In genomic region chr19:6393074-6393981, GRCh38 we compare ENCODE assay signal across 1 cellular context.
TF ChIP-seq lines count a peak whose summit lies in the region.

A gene with protein sequence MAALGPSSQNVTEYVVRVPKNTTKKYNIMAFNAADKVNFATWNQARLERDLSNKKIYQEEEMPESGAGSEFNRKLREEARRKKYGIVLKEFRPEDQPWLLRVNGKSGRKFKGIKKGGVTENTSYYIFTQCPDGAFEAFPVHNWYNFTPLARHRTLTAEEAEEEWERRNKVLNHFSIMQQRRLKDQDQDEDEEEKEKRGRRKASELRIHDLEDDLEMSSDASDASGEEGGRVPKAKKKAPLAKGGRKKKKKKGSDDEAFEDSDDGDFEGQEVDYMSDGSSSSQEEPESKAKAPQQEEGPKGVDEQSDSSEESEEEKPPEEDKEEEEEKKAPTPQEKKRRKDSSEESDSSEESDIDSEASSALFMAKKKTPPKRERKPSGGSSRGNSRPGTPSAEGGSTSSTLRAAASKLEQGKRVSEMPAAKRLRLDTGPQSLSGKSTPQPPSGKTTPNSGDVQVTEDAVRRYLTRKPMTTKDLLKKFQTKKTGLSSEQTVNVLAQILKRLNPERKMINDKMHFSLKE (minus strand): TSS chr19:6393164. CDS start chr19:6392995, 169 bp downstream.

TF ChIP-seq in HepG2, 621 proteins besides CTCF, POLR2A, EP300 and RAD21 (continued from another document and continues in another):
- TF ChIP-seq, protein P1, sequence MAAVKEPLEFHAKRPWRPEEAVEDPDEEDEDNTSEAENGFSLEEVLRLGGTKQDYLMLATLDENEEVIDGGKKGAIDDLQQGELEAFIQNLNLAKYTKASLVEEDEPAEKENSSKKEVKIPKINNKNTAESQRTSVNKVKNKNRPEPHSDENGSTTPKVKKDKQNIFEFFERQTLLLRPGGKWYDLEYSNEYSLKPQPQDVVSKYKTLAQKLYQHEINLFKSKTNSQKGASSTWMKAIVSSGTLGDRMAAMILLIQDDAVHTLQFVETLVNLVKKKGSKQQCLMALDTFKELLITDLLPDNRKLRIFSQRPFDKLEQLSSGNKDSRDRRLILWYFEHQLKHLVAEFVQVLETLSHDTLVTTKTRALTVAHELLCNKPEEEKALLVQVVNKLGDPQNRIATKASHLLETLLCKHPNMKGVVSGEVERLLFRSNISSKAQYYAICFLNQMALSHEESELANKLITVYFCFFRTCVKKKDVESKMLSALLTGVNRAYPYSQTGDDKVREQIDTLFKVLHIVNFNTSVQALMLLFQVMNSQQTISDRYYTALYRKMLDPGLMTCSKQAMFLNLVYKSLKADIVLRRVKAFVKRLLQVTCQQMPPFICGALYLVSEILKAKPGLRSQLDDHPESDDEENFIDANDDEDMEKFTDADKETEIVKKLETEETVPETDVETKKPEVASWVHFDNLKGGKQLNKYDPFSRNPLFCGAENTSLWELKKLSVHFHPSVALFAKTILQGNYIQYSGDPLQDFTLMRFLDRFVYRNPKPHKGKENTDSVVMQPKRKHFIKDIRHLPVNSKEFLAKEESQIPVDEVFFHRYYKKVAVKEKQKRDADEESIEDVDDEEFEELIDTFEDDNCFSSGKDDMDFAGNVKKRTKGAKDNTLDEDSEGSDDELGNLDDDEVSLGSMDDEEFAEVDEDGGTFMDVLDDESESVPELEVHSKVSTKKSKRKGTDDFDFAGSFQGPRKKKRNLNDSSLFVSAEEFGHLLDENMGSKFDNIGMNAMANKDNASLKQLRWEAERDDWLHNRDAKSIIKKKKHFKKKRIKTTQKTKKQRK (IDR thresholded peaks at IDR 0.05; ENCODE audit: low read length): no peak
- TF ChIP-seq ZFAT (CRISPR knock-in tag; conservative IDR thresholded peaks at IDR 0.05) (no peak), PHF20 (CRISPR knock-in tag; IDR thresholded peaks at IDR 0.05) (peak; percentile 92), SP4 (CRISPR knock-in tag; IDR thresholded peaks at IDR 0.05) (peak; percentile 28), ZNF747 (CRISPR knock-in tag; IDR thresholded peaks at IDR 0.05; ENCODE audit: borderline replicate concordance) (no peak), ZSCAN21 (CRISPR knock-in tag; IDR thresholded peaks at IDR 0.05; ENCODE audit: borderline replicate concordance) (no peak; the same call in 1 of the 2 replicates), NFE2 (CRISPR knock-in tag; IDR thresholded peaks at IDR 0.05) (no peak), NR2F6 (IDR thresholded peaks at IDR 0.05) (no peak; the same call in 1 of the 2 replicates), NR2F6 (CRISPR knock-in tag; IDR thresholded peaks at IDR 0.05) (no peak), ZNF383 (CRISPR knock-in tag; IDR thresholded peaks at IDR 0.05; ENCODE audit: borderline replicate concordance) (no peak), AGO1 (IDR thresholded peaks at IDR 0.05; ENCODE audit: low read depth, low read length, poor library complexity, severe bottlenecking) (no peak), SMARCC2 (IDR thresholded peaks at IDR 0.05) (no peak), PATZ1 (CRISPR knock-in tag; IDR thresholded peaks at IDR 0.05) (peak; percentile 94), ZNF326 (CRISPR knock-in tag; IDR thresholded peaks at IDR 0.05; ENCODE audit: borderline replicate concordance) (no peak), ZNF749 (CRISPR knock-in tag; IDR thresholded peaks at IDR 0.05; ENCODE audit: borderline replicate concordance) (no peak), RFXANK (CRISPR knock-in tag; IDR thresholded peaks at IDR 0.05) (no peak), ISL2 (CRISPR knock-in tag; IDR thresholded peaks at IDR 0.05) (peak; percentile 42; the same call in 1 of the 2 replicates), ZBTB20 (CRISPR knock-in tag; IDR thresholded peaks at IDR 0.05; ENCODE audit: borderline replicate concordance, low read depth) (0 out of 2 replicates have a peak, but pooled peaks have one; percentile 4), ATF7 (IDR thresholded peaks at IDR 0.05) (0 out of 2 replicates have a peak, but pooled peaks have one; percentile 3), ATF7 (CRISPR knock-in tag; IDR thresholded peaks at IDR 0.05) (no peak), HMGXB3 (CRISPR knock-in tag; IDR thresholded peaks at IDR 0.05; ENCODE audit: borderline replicate concordance) (no peak), TFAP4 (IDR thresholded peaks at IDR 0.05; ENCODE audit: borderline replicate concordance, low read depth) (no peak), CC2D1A (CRISPR knock-in tag; IDR thresholded peaks at IDR 0.05) (0 out of 2 replicates have a peak, but pooled peaks have one; percentile 14), KLF9 (CRISPR knock-in tag; IDR thresholded peaks at IDR 0.05; ENCODE audit: low read depth) (no peak; the same call in 1 of the 2 replicates), GATAD1 (CRISPR knock-in tag; IDR thresholded peaks at IDR 0.05) (peak; percentile 92), HHEX (CRISPR knock-in tag; IDR thresholded peaks at IDR 0.05) (0 out of 2 replicates have a peak, but pooled peaks have one; percentile 12), ZNF740 (CRISPR knock-in tag; IDR thresholded peaks at IDR 0.05) (no peak), TRIM22 (IDR thresholded peaks at IDR 0.05) (no peak), MXD4 (CRISPR knock-in tag; IDR thresholded peaks at IDR 0.05) (no peak), MTA1 (CRISPR knock-in tag; IDR thresholded peaks at IDR 0.05; ENCODE audit: borderline replicate concordance) (no peak), CREB1 (IDR thresholded peaks at IDR 0.05) (peak; percentile 99), CREB1 (CRISPR knock-in tag; IDR thresholded peaks at IDR 0.05) (peak; percentile 96), ZNF414 (CRISPR knock-in tag; IDR thresholded peaks at IDR 0.05) (no peak; the same call in 1 of the 2 replicates), FOXA3 (CRISPR knock-in tag; IDR thresholded peaks at IDR 0.05) (peak; percentile 15; the same call in 1 of the 2 replicates), KDM5B (CRISPR knock-in tag; IDR thresholded peaks at IDR 0.05; ENCODE audit: borderline replicate concordance) (no peak), THAP7 (CRISPR knock-in tag; IDR thresholded peaks at IDR 0.05) (peak; percentile 27; the same call in 1 of the 2 replicates), HDAC6 (IDR thresholded peaks at IDR 0.05; ENCODE audit: low read depth, low read length) (no peak), ZNF773 (CRISPR knock-in tag; IDR thresholded peaks at IDR 0.05; ENCODE audit: borderline replicate concordance) (no peak; the same call in 1 of the 2 replicates)
- TF ChIP-seq, protein P2, sequence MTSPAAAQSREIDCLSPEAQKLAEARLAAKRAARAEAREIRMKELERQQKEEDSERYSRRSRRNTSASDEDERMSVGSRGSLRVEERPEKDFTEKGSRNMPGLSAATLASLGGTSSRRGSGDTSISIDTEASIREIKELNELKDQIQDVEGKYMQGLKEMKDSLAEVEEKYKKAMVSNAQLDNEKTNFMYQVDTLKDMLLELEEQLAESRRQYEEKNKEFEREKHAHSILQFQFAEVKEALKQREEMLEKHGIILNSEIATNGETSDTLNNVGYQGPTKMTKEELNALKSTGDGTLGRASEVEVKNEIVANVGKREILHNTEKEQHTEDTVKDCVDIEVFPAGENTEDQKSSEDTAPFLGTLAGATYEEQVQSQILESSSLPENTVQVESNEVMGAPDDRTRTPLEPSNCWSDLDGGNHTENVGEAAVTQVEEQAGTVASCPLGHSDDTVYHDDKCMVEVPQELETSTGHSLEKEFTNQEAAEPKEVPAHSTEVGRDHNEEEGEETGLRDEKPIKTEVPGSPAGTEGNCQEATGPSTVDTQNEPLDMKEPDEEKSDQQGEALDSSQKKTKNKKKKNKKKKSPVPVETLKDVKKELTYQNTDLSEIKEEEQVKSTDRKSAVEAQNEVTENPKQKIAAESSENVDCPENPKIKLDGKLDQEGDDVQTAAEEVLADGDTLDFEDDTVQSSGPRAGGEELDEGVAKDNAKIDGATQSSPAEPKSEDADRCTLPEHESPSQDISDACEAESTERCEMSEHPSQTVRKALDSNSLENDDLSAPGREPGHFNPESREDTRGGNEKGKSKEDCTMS (CRISPR knock-in tag; conservative IDR thresholded peaks at IDR 0.05): no peak
- TF ChIP-seq, protein P3, sequence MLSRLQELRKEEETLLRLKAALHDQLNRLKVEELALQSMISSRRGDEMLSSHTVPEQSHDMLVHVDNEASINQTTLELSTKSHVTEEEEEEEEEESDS (CRISPR knock-in tag; IDR thresholded peaks at IDR 0.05; ENCODE audit: borderline replicate concordance): no peak
- TF ChIP-seq, protein P4, sequence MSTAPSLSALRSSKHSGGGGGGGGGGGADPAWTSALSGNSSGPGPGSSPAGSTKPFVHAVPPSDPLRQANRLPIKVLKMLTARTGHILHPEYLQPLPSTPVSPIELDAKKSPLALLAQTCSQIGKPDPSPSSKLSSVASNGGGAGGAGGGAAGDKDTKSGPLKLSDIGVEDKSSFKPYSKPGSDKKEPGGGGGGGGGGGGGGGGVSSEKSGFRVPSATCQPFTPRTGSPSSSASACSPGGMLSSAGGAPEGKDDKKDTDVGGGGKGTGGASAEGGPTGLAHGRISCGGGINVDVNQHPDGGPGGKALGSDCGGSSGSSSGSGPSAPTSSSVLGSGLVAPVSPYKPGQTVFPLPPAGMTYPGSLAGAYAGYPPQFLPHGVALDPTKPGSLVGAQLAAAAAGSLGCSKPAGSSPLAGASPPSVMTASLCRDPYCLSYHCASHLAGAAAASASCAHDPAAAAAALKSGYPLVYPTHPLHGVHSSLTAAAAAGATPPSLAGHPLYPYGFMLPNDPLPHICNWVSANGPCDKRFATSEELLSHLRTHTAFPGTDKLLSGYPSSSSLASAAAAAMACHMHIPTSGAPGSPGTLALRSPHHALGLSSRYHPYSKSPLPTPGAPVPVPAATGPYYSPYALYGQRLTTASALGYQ (CRISPR knock-in tag; IDR thresholded peaks at IDR 0.05): no peak; the same call in 1 of the 2 replicates
